Comparison of ENCODE assay signal across 10 cellular contexts in genomic region chr2:2901384-2902345, GRCh38.
DNase-seq lines count a peak whose midpoint lies in the region; ATAC-seq lines count a peak whose summit lies in the region.
"Had no signal": no experiment of that assay in that cellular context is flagged by ENCODE, and none has a peak within 500 bp of the region (broad histone marks: within the 10 kb centered on the region; RNA-seq: fewer than 3 reads in every experiment).

No MANE protein-coding gene starts in this region.

- ATAC-seq in GM18907 (IDR thresholded peaks at IDR 0.05; ENCODE audit: unreplicated experiment) (peak; percentile 92), HG02763 (IDR thresholded peaks at IDR 0.05; ENCODE audit: unreplicated experiment) (peak; percentile 81)
- ATAC-seq: heart right ventricle had no signal

- DNase-seq in DMS79 (lab: John Stamatoyannopoulos, UW) (peak; percentile 18), NAMALWA (ENCODE audit: low spot score) (peak; percentile 17), cortex of kidney (lab: John Stamatoyannopoulos, UW) (no peak), SIG-M5 treated with dmso at 0.1 percent for 504 hours (lab: John Stamatoyannopoulos, UW; ENCODE audit: unreplicated experiment) (no peak), middle frontal gyrus (ENCODE audit: extremely low spot score, low spot score) (no peak), NCI-H128 (lab: John Stamatoyannopoulos, UW; ENCODE audit: unreplicated experiment) (no peak)
- DNase-seq: DND-41, heart right ventricle had no signal

Comparison
In these comparisons a context has a peak if more than half of its experiments do, and no peak if none do; other contexts are left out.
1. DNase-seq: peak in DMS79 (single experiment) and NAMALWA (single experiment); none in cortex of kidney (single experiment), SIG-M5 treated with dmso at 0.1 percent for 504 hours (single experiment), middle frontal gyrus (single experiment) and NCI-H128 (single experiment).